ENCODE assay signal across 8 cellular contexts in the genomic region with DNA sequence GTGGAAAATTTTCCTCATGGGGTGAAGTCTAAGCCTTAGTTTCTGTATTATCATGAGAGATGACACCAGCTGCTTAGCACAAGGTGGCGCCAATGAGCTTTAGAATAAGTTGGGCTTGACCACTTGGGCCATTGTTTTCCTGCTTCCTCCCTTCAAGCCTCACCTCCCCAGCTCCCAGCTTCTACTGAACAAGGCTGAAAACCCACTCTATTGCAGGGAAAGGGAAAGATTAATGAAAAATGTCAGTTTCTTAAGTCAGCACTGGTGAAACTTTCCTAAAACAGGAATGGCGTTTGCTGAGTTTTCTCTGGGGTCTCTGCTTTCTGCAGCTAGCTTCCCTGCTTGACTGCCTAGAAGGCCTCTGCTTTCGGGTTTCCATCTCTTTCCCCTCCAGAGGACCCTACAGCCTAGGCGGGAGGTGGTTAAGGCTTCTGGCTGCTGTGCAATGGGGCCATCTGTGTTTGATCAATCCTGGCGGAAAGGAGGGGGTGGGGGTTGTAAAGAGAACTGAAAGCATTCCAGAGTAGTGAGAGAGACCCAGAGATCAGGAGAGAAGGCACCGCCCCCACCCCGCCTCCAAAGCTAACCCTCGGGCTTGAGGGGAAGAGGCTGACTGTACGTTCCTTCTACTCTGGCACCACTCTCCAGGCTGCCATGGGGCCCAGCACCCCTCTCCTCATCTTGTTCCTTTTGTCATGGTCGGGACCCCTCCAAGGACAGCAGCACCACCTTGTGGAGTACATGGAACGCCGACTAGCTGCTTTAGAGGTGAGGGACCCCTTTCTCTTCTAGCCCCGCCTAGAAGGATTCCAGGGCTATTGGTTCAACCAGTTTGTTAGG. TPM values are rescaled to one million over a fixed set of nuclear protein-coding genes. Genes with fewer than 3 reads are reported as not detected.
DNase-seq lines count a peak whose midpoint lies in the region; ATAC-seq and TF ChIP-seq lines count a peak whose summit lies in the region.

A gene with protein sequence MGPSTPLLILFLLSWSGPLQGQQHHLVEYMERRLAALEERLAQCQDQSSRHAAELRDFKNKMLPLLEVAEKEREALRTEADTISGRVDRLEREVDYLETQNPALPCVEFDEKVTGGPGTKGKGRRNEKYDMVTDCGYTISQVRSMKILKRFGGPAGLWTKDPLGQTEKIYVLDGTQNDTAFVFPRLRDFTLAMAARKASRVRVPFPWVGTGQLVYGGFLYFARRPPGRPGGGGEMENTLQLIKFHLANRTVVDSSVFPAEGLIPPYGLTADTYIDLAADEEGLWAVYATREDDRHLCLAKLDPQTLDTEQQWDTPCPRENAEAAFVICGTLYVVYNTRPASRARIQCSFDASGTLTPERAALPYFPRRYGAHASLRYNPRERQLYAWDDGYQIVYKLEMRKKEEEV (plus strand): TSS at position 612 of the 840 bp plus-strand sequence. CDS start 43 bp downstream, at position 655.

- TF ChIP-seq CTCF in epithelial cell of esophagus (IDR thresholded peaks at IDR 0.05; ENCODE audit: insufficient read depth, low read depth, low read length, missing control alignments): peak; percentile 82

- H3K27ac ChIP-seq in mesodermal cell (ENCODE audit: low read depth, low read length, severe bottlenecking): peak within 1 kb of the TSS; percentile 99

- 5 to 6% methylated on average over 6 to 9 of the region's 13 CpGs for WGBS in mesodermal cell (ENCODE audit: insufficient coverage in 2 of 2), 2 experiments

- DNase-seq in COLO829 (ENCODE audit: low spot score) (peak; percentile 32), HEK293T (ENCODE audit: extremely low spot score) (peak; percentile 74), NCI-H345 treated with DMSO at 0.1 percent for 48 hours (lab: John Stamatoyannopoulos, UW; ENCODE audit: unreplicated experiment) (peak; percentile 58), epithelial cell of esophagus (ENCODE audit: low read depth) (peak; percentile 89)
- DNase-seq in activated CD4-positive, alpha-beta T cell treated with anti-CD3 and anti-CD28 coated beads, Interleukin-2, amount 50 U/mL, for 4 hours: peak; percentile 27 to 33
- DNase-seq in stimulated activated CD8-positive, alpha-beta memory T cell treated with anti-CD3 and anti-CD28 coated beads, Interleukin-4, amount 100 ng/mL, for 24 hours (ENCODE audit: low read depth): peak; percentile 32

- no peak for ATAC-seq in HG03460 (IDR thresholded peaks at IDR 0.05; ENCODE audit: unreplicated experiment)

- peaks cover 52% of the 10 kb centered on the region for H3K4me1 ChIP-seq in mesodermal cell (ENCODE audit: control insufficient read depth, insufficient read depth, low read length, poor library complexity, severe bottlenecking)

- POLR2A ChIA-PET in HEK293T (lab: Yijun Ruan, JAX): interaction anchor here (1.0 to 1.5 kb wide), 2 partner anchors 22 to 304 kb away, joined by 3 read pairs; no protein-coding TSS in a partner anchor

- no peaks in the 10 kb centered on the region for H3K9me3 ChIP-seq in mesodermal cell (ENCODE audit: control insufficient read depth, low read length)

- peaks cover 18% of the 10 kb centered on the region for H3K36me3 ChIP-seq in mesodermal cell (ENCODE audit: control insufficient read depth, insufficient read depth, low read length)

- CTCF ChIA-PET in HEK293T (lab: Yijun Ruan, JAX): interaction anchor here (0.7 to 1.7 kb wide), 18 partner anchors 11 to 364 kb away, joined by 3 to 18 read pairs (median 4); partner anchors contain the start of gene SYT6

- H3K4me3 ChIP-seq in epithelial cell of esophagus (ENCODE audit: low read length) (no peak within 1 kb of the TSS), mesodermal cell (ENCODE audit: extremely low read depth, insufficient read depth, low read length, poor library complexity, severe bottlenecking) (peak within 1 kb of the TSS; percentile 19)

TF ChIP-seq in HEK293T, 16 proteins besides CTCF, POLR2A, EP300 and RAD21:
- TF ChIP-seq LEF1 (IDR thresholded peaks at IDR 0.05; ENCODE audit: borderline replicate concordance): no peak
- no peak for TF ChIP-seq PKNOX1 (IDR thresholded peaks at IDR 0.05)
- no peak for TF ChIP-seq FOXA1 (IDR thresholded peaks at IDR 0.05)
- TF ChIP-seq CTBP1 (IDR thresholded peaks at IDR 0.05; ENCODE audit: borderline replicate concordance): no peak
- TF ChIP-seq ARNT (IDR thresholded peaks at IDR 0.05): no peak
- TF ChIP-seq ZNF384 (IDR thresholded peaks at IDR 0.05): no peak
- TF ChIP-seq ELF4 (IDR thresholded peaks at IDR 0.05): no peak
- no peak for TF ChIP-seq SP1 (IDR thresholded peaks at IDR 0.05)
- TF ChIP-seq BHLHE40 (IDR thresholded peaks at IDR 0.05; ENCODE audit: borderline replicate concordance): no peak

RNA-seq across cellular contexts. Expression of the gene that starts here (rescaled TPM):
- 49.7 TPM for polyA plus RNA-seq in mesodermal cell (2013, experiment 1 of 2)
- polyA plus RNA-seq in mesodermal cell (2013, experiment 2 of 2): 44.7 TPM

Comparison
In these comparisons a context has a peak if more than half of its experiments do, and no peak if none do; other contexts are left out.
1. DNase-seq: peak in every context shown above with its lines; median percentile 89 in epithelial cell of esophagus; 74 in HEK293T; 58 in NCI-H345 treated with DMSO at 0.1 percent for 48 hours; 32 in COLO829; 32 in stimulated activated CD8-positive, alpha-beta memory T cell treated with anti-CD3 and anti-CD28 coated beads, Interleukin-4, amount 100 ng/mL, for 24 hours; 30 in activated CD4-positive, alpha-beta T cell treated with anti-CD3 and anti-CD28 coated beads, Interleukin-2, amount 50 U/mL, for 4 hours.